In genomic region chr15:95304874-95305271, GRCh38 we compare ENCODE assay signal across 20 cellular contexts.
DNase-seq lines count a peak whose midpoint lies in the region; ATAC-seq and TF ChIP-seq lines count a peak whose summit lies in the region.
"Had no signal": no experiment of that assay in that cellular context is flagged by ENCODE, and none has a peak within 500 bp of the region (broad histone marks: within the 10 kb centered on the region; RNA-seq: fewer than 3 reads in every experiment).

No MANE protein-coding gene starts in this region.

- H3K18ac ChIP-seq in neuronal stem cell (ENCODE audit: low read length): no peak overlapping the region

- peaks cover 9% of the 10 kb centered on the region for H3K9me3 Mint-ChIP-seq in activated CD4-positive, alpha-beta memory T cell treated with anti-CD3 and anti-CD28 coated beads, Interleukin-2, amount 10 ng/mL, durations not matched to agents 7 days and 5 days
- H3K9me3 Mint-ChIP-seq: activated T-cell treated with anti-CD3 and anti-CD28 coated beads, Interleukin-2, amount 50 U/mL, for 4 hours; stimulated activated naive B cell treated with anti-CD40 and anti-IgM and Interleukin-4, amounts not matched to agents 10 μg/mL and 1 μg/mL and 100 μg/mL, for 72 hours had no signal

- TF ChIP-seq POLR2A in breast epithelium (IDR thresholded peaks at IDR 0.05) (no peak), upper lobe of left lung (IDR thresholded peaks at IDR 0.05) (no peak)

- H3K9ac ChIP-seq in mammary epithelial cell (ENCODE audit: insufficient read depth, low read length): no peak overlapping the region
- H3K9ac ChIP-seq in neuronal stem cell (ENCODE audit: low read depth, low read length, poor library complexity): no peak overlapping the region

- no peak overlapping the region for H2BK15ac ChIP-seq in neuronal stem cell (ENCODE audit: low read length)

- intact Hi-C loops in breast epithelium (cut with DNase I; ENCODE audit: low total_unique reads) (no loop called here), mammary epithelial cell (cut with micrococcal nuclease) (no loop called here), dorsolateral prefrontal cortex (cut with DNase I) (no loop called here)

- H4K8ac ChIP-seq in neuronal stem cell (ENCODE audit: low read depth, low read length): no peak overlapping the region

- H3K27ac Mint-ChIP-seq in activated CD4-positive, alpha-beta memory T cell treated with anti-CD3 and anti-CD28 coated beads, Interleukin-2, amount 10 ng/mL, durations not matched to agents 7 days and 5 days: no peak overlapping the region
- H3K27ac Mint-ChIP-seq: activated CD4-positive, alpha-beta T cell treated with anti-CD3 and anti-CD28 coated beads, Interleukin-2, amount 10 ng/mL, durations not matched to agents 24 days and 14 days; stimulated activated naive B cell treated with anti-CD40 and anti-IgM and Interleukin-4, amounts not matched to agents 10 μg/mL and 1 μg/mL and 100 μg/mL, for 72 hours had no signal

- no peaks in the 10 kb centered on the region for H3K36me3 ChIP-seq in breast epithelium
- H3K36me3 ChIP-seq in mammary epithelial cell (ENCODE audit: insufficient read depth, low read length): no peaks in the 10 kb centered on the region
- H3K36me3 ChIP-seq in neuronal stem cell (replicated peaks in 1 of 2; ENCODE audit: control insufficient read depth in 2 of 2, insufficient read depth in 2 of 2, low read length in 2 of 2): no peaks in the 10 kb centered on the region
- no peaks in the 10 kb centered on the region for H3K36me3 ChIP-seq in upper lobe of left lung

- no peak overlapping the region for H4K91ac ChIP-seq in neuronal stem cell (ENCODE audit: low read depth, low read length, poor library complexity)

- H3K36me3 Mint-ChIP-seq in activated CD4-positive, alpha-beta memory T cell treated with anti-CD3 and anti-CD28 coated beads, Interleukin-2, amount 10 ng/mL, durations not matched to agents 7 days and 5 days (ENCODE audit: low read depth): no peaks in the 10 kb centered on the region
- H3K36me3 Mint-ChIP-seq: stimulated activated naive B cell treated with anti-CD40 and anti-IgM and Interleukin-4, amounts not matched to agents 10 μg/mL and 1 μg/mL and 100 μg/mL, for 72 hours had no signal

- H3K4me3 Mint-ChIP-seq in activated CD4-positive, alpha-beta memory T cell treated with anti-CD3 and anti-CD28 coated beads, Interleukin-2, amount 10 ng/mL, durations not matched to agents 7 days and 5 days: no peak overlapping the region
- H3K4me3 Mint-ChIP-seq: activated CD4-positive, alpha-beta T cell treated with anti-CD3 and anti-CD28 coated beads, Interleukin-2, amount 10 ng/mL, durations not matched to agents 24 days and 14 days; activated T-cell treated with anti-CD3 and anti-CD28 coated beads, Interleukin-2, amount 50 U/mL, for 4 hours; stimulated activated naive B cell treated with anti-CD40 and anti-IgM and Interleukin-4, amounts not matched to agents 10 μg/mL and 1 μg/mL and 100 μg/mL, for 72 hours had no signal

- H3K9me3 ChIP-seq in breast epithelium (no peaks in the 10 kb centered on the region), mammary epithelial cell (replicated peaks; ENCODE audit: insufficient read depth, low read length) (no peaks in the 10 kb centered on the region), neuronal stem cell (replicated peaks in 1 of 2; ENCODE audit: control insufficient read depth in 2 of 2, insufficient read depth in 1 of 2, low read depth in 1 of 2, low read length in 2 of 2) (peaks cover 0 to 3% of the 10 kb centered on the region in 2 donors), upper lobe of left lung (no peaks in the 10 kb centered on the region)

- no peaks in the 10 kb centered on the region for H3K27me3 ChIP-seq in breast epithelium
- peaks cover 2% of the 10 kb centered on the region for H3K27me3 ChIP-seq in mammary epithelial cell (ENCODE audit: insufficient read depth, low read length)
- H3K27me3 ChIP-seq in dorsolateral prefrontal cortex: peaks cover 0 to 17% (median 0%) of the 10 kb centered on the region in 45 donors
- no peaks in the 10 kb centered on the region for H3K27me3 ChIP-seq in neuronal stem cell (ENCODE audit: control insufficient read depth in 3 of 3, insufficient read depth in 3 of 3, low read depth in 1 of 3, low read length in 3 of 3)
- H3K27me3 ChIP-seq in upper lobe of left lung: no peaks in the 10 kb centered on the region

- no peak overlapping the region for H2AK5ac ChIP-seq in neuronal stem cell (ENCODE audit: low read depth, low read length)

- dilution Hi-C loops in mammary epithelial cell (cut with HindIII; ENCODE audit: low sequenced_read_pairs): no loop called here

- H3K27me3 Mint-ChIP-seq in activated CD4-positive, alpha-beta memory T cell treated with anti-CD3 and anti-CD28 coated beads, Interleukin-2, amount 10 ng/mL, durations not matched to agents 7 days and 5 days: peaks cover 5% of the 10 kb centered on the region

- ATAC-seq in upper lobe of left lung (ENCODE audit: low FRiP score in 2 of 2): peak in 1 of 2 donors; percentile 44
- no peak for ATAC-seq in GM19351 (IDR thresholded peaks at IDR 0.05; ENCODE audit: unreplicated experiment)
- ATAC-seq: A549; activated T-cell treated with anti-CD3 and anti-CD28 coated beads, Interleukin-2, amount 50 U/mL, for 4 hours; stimulated activated naive B cell treated with anti-CD40 and anti-IgM and Interleukin-4, amounts not matched to agents 10 μg/mL and 1 μg/mL and 100 μg/mL, for 72 hours had no signal

- H3K79me1 ChIP-seq in neuronal stem cell (ENCODE audit: low read depth, low read length): no peaks in the 10 kb centered on the region

- DNase-seq in breast epithelium (ENCODE audit: low spot score in 2 of 2) (no peak), mammary epithelial cell (no peak), dorsolateral prefrontal cortex (no peak), neuronal stem cell (ENCODE audit: low spot score) (no peak), upper lobe of left lung (no peak), iPS-NIHi7 (ENCODE audit: extremely low spot score) (no peak)
- DNase-seq in activated CD4-positive, alpha-beta memory T cell treated with anti-CD3 and anti-CD28 coated beads, Interleukin-2, amount 10 ng/mL, durations not matched to agents 7 days and 5 days: no peak
- DNase-seq: activated CD4-positive, alpha-beta T cell treated with anti-CD3 and anti-CD28 coated beads, Interleukin-2, amount 10 ng/mL, durations not matched to agents 24 days and 14 days; activated T-cell treated with anti-CD3 and anti-CD28 coated beads, Interleukin-2, amount 50 U/mL, for 4 hours; KG1; NCI-H1105; NCI-H2171 treated with DMSO at 0.1 percent for 48 hours; SHP77 treated with DMSO at 0.1 percent for 48 hours; small intestine; stimulated activated naive B cell treated with anti-CD40 and anti-IgM and Interleukin-4, amounts not matched to agents 10 μg/mL and 1 μg/mL and 100 μg/mL, for 72 hours; T1000 had no signal

- TF ChIP-seq EP300 in upper lobe of left lung (IDR thresholded peaks at IDR 0.05): no peak

- peak overlapping the region in 1 of 3 donors; percentile 12 for H3K4me3 ChIP-seq in breast epithelium
- no peak overlapping the region for H3K4me3 ChIP-seq in mammary epithelial cell (replicated peaks in 1 of 3; ENCODE audit: insufficient read depth in 1 of 3, low read depth in 2 of 3, low read length in 3 of 3)
- no peak overlapping the region for H3K4me3 ChIP-seq in dorsolateral prefrontal cortex
- H3K4me3 ChIP-seq in neuronal stem cell (ENCODE audit: low read length in 2 of 2): no peak overlapping the region
- H3K4me3 ChIP-seq in upper lobe of left lung: no peak overlapping the region
- H3K4me3 ChIP-seq: A549, GM12878, lung had no signal

- H3K4me1 Mint-ChIP-seq in activated CD4-positive, alpha-beta memory T cell treated with anti-CD3 and anti-CD28 coated beads, Interleukin-2, amount 10 ng/mL, durations not matched to agents 7 days and 5 days: peaks cover 11% of the 10 kb centered on the region
- H3K4me1 Mint-ChIP-seq: stimulated activated naive B cell treated with anti-CD40 and anti-IgM and Interleukin-4, amounts not matched to agents 10 μg/mL and 1 μg/mL and 100 μg/mL, for 72 hours had no signal

- 30% methylated on average over 3 of the region's 3 CpGs for WGBS in mammary epithelial cell (ENCODE audit: low coverage, missing lambda C conversion rate)
- no CpG with 5 or more reads among the region's 3 CpGs for WGBS in neuronal stem cell (ENCODE audit: extremely low coverage in 2 of 2, insufficient read length in 2 of 2, insufficient replicate concordance in 1 of 2), 2 donors
- 43 to 50% methylated on average over 3 of the region's 3 CpGs for WGBS in upper lobe of left lung, 2 donors

- no peaks in the 10 kb centered on the region for H4K20me1 ChIP-seq in mammary epithelial cell (ENCODE audit: insufficient read depth, low read length)

- no peak overlapping the region for H3K14ac ChIP-seq in neuronal stem cell (ENCODE audit: low read length)

- in situ Hi-C loops in mammary epithelial cell (cut with MboI; ENCODE audit: low sequenced_read_pairs in 2 of 2): no loop called here

- CTCF ChIA-PET in mammary epithelial cell (lab: Charles Lee; ENCODE audit: low non-redundant PET): interaction anchor here (0.7 kb wide), 2 partner anchors 111 to 469 kb away, joined by 12 to 22 read pairs; no protein-coding TSS in a partner anchor
- CTCF ChIA-PET in activated CD4-positive, alpha-beta memory T cell treated with anti-CD3 and anti-CD28 coated beads, Interleukin-2, amount 10 ng/mL, durations not matched to agents 7 days and 5 days (lab: Charles Lee): no interaction called here

- H3K4me2 ChIP-seq in mammary epithelial cell (ENCODE audit: insufficient read depth, low read depth, low read length) (no peak overlapping the region), neuronal stem cell (ENCODE audit: insufficient read depth, low read length, poor library complexity, severe bottlenecking) (no peak overlapping the region)
- H3K4me2 ChIP-seq: A549 had no signal

- no peaks in the 10 kb centered on the region for H3K4me1 ChIP-seq in breast epithelium
- no peaks in the 10 kb centered on the region for H3K4me1 ChIP-seq in mammary epithelial cell (ENCODE audit: insufficient read depth, low read length)
- no peaks in the 10 kb centered on the region for H3K4me1 ChIP-seq in neuronal stem cell (ENCODE audit: control insufficient read depth in 2 of 2, insufficient read depth in 1 of 2, low read depth in 1 of 2, low read length in 2 of 2)
- peaks cover 0 to 3% (median 0%) of the 10 kb centered on the region in 4 donors for H3K4me1 ChIP-seq in upper lobe of left lung
- H3K4me1 ChIP-seq: A549 had no signal

- H3K27ac ChIP-seq in breast epithelium: peak overlapping the region; percentile 57 to 88
- H3K27ac ChIP-seq in mammary epithelial cell (ENCODE audit: insufficient read depth, low read depth, low read length): no peak overlapping the region
- peak overlapping the region in 34 of 59 donors; percentile 1 to 80 (median 57) for H3K27ac ChIP-seq in dorsolateral prefrontal cortex
- H3K27ac ChIP-seq in neuronal stem cell (replicated peaks; ENCODE audit: low read length): no peak overlapping the region
- peak overlapping the region; percentile 8 to 60 (median 52) for H3K27ac ChIP-seq in upper lobe of left lung
- H3K27ac ChIP-seq: A549 had no signal

- H2BK120ac ChIP-seq in neuronal stem cell (ENCODE audit: low read depth, low read length): no peak overlapping the region

- BruUV-seq in mammary epithelial cell (replicated peaks; lab: Mats Ljungman, UMichigan): no TSS peak

- TF ChIP-seq CTCF in breast epithelium (IDR thresholded peaks at IDR 0.05): no peak
- no peak for TF ChIP-seq CTCF in mammary epithelial cell (conservative IDR thresholded peaks at IDR 0.05 in 1 of 2, IDR thresholded peaks at IDR 0.05 in 1 of 2; ENCODE audit: extremely low read depth in 1 of 2, insufficient read depth in 1 of 2, low read depth in 1 of 2, low read length in 2 of 2)
- no peak for TF ChIP-seq CTCF in dorsolateral prefrontal cortex (IDR thresholded peaks at IDR 0.05 in 54 of 56, conservative IDR thresholded peaks at IDR 0.05 in 2 of 56; ENCODE audit: low read depth in 1 of 56, partially characterized antibody in 56 of 56)
- no peak for TF ChIP-seq CTCF in upper lobe of left lung (IDR thresholded peaks at IDR 0.05)

- no peak overlapping the region for H2BK5ac ChIP-seq in neuronal stem cell (ENCODE audit: low read length)

- no peak overlapping the region for H2AFZ ChIP-seq in mammary epithelial cell (ENCODE audit: low read depth, low read length)
- H2AFZ ChIP-seq in neuronal stem cell (ENCODE audit: low read length): peak overlapping the region; percentile 54

- POLR2A ChIA-PET in activated CD4-positive, alpha-beta memory T cell treated with anti-CD3 and anti-CD28 coated beads, Interleukin-2, amount 10 ng/mL, durations not matched to agents 7 days and 5 days (lab: Charles Lee): no interaction called here

- no peaks in the 10 kb centered on the region for H3K79me2 ChIP-seq in mammary epithelial cell (ENCODE audit: insufficient read depth, low read length)

- H3K4ac ChIP-seq in neuronal stem cell (ENCODE audit: low read length): no peak overlapping the region

- no peak overlapping the region for H3K23ac ChIP-seq in neuronal stem cell (ENCODE audit: low read depth, low read length, poor library complexity)

- no peak overlapping the region for H2BK12ac ChIP-seq in neuronal stem cell (ENCODE audit: low read length)

Comparison
In these comparisons a context has a peak if more than half of its experiments do, and no peak if none do; other contexts are left out.
1. H3K27ac ChIP-seq: peak in breast epithelium (2 of 2), dorsolateral prefrontal cortex (34 of 59) and upper lobe of left lung (4 of 4); none in mammary epithelial cell (single experiment) and neuronal stem cell (single experiment).